In the genomic region with DNA sequence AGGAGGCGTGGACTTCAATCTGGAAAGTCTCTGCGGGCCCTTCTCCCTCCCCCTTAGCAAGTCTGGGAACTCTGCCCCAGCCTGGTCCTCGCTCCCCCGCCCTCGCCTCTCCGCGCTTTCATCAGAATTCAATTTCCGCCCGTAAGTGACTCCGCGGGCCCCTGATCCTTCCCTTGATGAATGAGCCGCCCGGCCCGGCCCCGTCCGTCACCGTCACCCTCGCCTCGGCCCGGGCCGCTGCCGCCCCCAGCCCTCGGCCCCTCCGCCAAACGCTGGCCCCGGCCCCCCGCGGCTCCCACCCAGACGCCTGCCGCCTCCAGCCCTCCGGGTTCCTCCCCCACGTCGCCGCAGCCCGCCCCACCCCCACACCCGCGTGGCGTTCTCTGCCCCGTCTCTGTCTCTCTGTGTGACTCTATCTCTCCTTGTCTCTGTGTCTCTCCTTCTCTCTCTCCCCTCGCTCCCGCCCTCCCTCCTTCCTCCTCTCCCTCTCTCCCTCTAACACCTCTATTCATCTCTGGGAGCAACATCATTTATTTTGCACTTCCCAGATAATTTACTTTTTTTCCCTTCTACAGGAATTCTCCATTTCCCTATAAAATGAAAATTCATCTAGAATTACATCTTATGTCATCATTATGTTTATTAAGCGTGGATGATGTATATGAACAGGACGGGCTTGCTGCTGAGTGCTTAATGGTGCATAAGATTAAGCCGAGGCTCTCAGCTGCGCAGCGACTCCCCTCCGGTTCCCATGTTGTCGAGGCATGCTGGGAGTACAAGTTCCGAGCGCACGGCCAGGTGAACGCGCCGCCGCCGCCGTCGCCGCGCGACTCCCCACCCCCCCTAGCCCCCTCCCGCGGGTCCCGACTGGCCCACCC, we compare ENCODE assay signal across 9 cellular contexts.
DNase-seq lines count a peak whose midpoint lies in the region; TF ChIP-seq lines count a peak whose summit lies in the region.
"Had no signal": no experiment of that assay in that cellular context is flagged by ENCODE, and none has a peak within 500 bp of the region (broad histone marks: within the 10 kb centered on the region; RNA-seq: fewer than 3 reads in every experiment).

No MANE protein-coding gene starts in this region.

- DNase-seq in DMS79 (lab: John Stamatoyannopoulos, UW) (peak; percentile 45), DMS79 treated with DMSO at 0.1 percent for 48 hours (lab: John Stamatoyannopoulos, UW) (no peak), T-helper 9 cell (peak; percentile 7), esophagus muscularis mucosa (ENCODE audit: extremely low spot score) (no peak), OCI-LY7 (ENCODE audit: low spot score) (no peak), putamen (ENCODE audit: low spot score) (no peak), sigmoid colon (no peak)
- peak; percentile 41 for DNase-seq in stimulated activated CD4-positive, alpha-beta T cell treated with anti-CD3 and anti-CD28 coated beads, Interleukin-2, amount 100 ng/mL, for 4 hours (ENCODE audit: low read depth)

- POLR2A ChIA-PET in OCI-LY7 (lab: Charles Lee) = no interaction called here

- H3K27me3 ChIP-seq in esophagus muscularis mucosa (peaks cover 0 to 97% (median 65%) of the 10 kb centered on the region in 4 donors), sigmoid colon (peaks cover 41 to 86% (median 85%) of the 10 kb centered on the region in 3 donors)

- H3K4me2 ChIP-seq in OCI-LY7 (ENCODE audit: low read length) = no peak overlapping the region

- TF ChIP-seq CTCF in esophagus muscularis mucosa (IDR thresholded peaks at IDR 0.05) (no peak), OCI-LY7 (conservative IDR thresholded peaks at IDR 0.05; ENCODE audit: low read length) (no peak), sigmoid colon (IDR thresholded peaks at IDR 0.05) (no peak)

- H3K4me3 ChIP-seq in esophagus muscularis mucosa (peak overlapping the region; percentile 23 to 44 (median 30)), OCI-LY7 (ENCODE audit: low read depth, low read length, poor library complexity, severe bottlenecking) (no peak overlapping the region), sigmoid colon (peak overlapping the region in 2 of 4 donors; percentile 27 to 33)
- H3K4me3 ChIP-seq: lung had no signal

- under 1% methylated on average over 24 of the region's 64 CpGs for WGBS in esophagus muscularis mucosa
- 1 to 2% methylated on average over 64 of the region's 64 CpGs for WGBS in sigmoid colon, 2 donors

- no peaks in the 10 kb centered on the region for H3K9me2 ChIP-seq in OCI-LY7 (ENCODE audit: insufficient read depth, low read length)

- H4K20me1 ChIP-seq in OCI-LY7 (ENCODE audit: insufficient read depth, low read length) = no peaks in the 10 kb centered on the region

- TF ChIP-seq POLR2A in esophagus muscularis mucosa (IDR thresholded peaks at IDR 0.05; ENCODE audit: low read depth) (no peak), sigmoid colon (IDR thresholded peaks at IDR 0.05) (no peak)

- H3K27ac ChIP-seq in esophagus muscularis mucosa (replicated peaks in 1 of 4) (no peak overlapping the region), OCI-LY7 (ENCODE audit: low read depth, low read length, poor library complexity, severe bottlenecking) (no peak overlapping the region), sigmoid colon (no peak overlapping the region)

- H3K9me3 ChIP-seq in esophagus muscularis mucosa (no peaks in the 10 kb centered on the region), OCI-LY7 (ENCODE audit: low read length) (no peaks in the 10 kb centered on the region), sigmoid colon (no peaks in the 10 kb centered on the region)

- H3K4me1 ChIP-seq in esophagus muscularis mucosa (peaks cover 8 to 38% (median 35%) of the 10 kb centered on the region in 4 donors), OCI-LY7 (ENCODE audit: insufficient read depth, low read length, poor library complexity, severe bottlenecking) (no peaks in the 10 kb centered on the region), sigmoid colon (peaks cover 0 to 34% (median 32%) of the 10 kb centered on the region in 4 donors)

- H2AFZ ChIP-seq in OCI-LY7 (ENCODE audit: low read length) = no peak overlapping the region

- intact Hi-C loops in esophagus muscularis mucosa (cut with DNase I) = no loop called here
- intact Hi-C loops in OCI-LY7 (cut with micrococcal nuclease; ENCODE audit: unreplicated experiment) = no loop called here
- intact Hi-C loops in sigmoid colon (cut with DNase I) = no loop called here

- no peaks in the 10 kb centered on the region for H3K36me3 ChIP-seq in esophagus muscularis mucosa
- H3K36me3 ChIP-seq in OCI-LY7 (ENCODE audit: insufficient read depth, low read length) = no peaks in the 10 kb centered on the region
- no peaks in the 10 kb centered on the region for H3K36me3 ChIP-seq in sigmoid colon

- H3K79me2 ChIP-seq in OCI-LY7 (ENCODE audit: insufficient read depth, low read depth, low read length) = no peaks in the 10 kb centered on the region

- no TSS peak for BruUV-seq in OCI-LY7 (replicated peaks; lab: Mats Ljungman, UMichigan)

- CTCF ChIA-PET in OCI-LY7 (lab: Charles Lee; ENCODE audit: unreplicated experiment) = no interaction called here

- no peak for TF ChIP-seq EP300 in esophagus muscularis mucosa (IDR thresholded peaks at IDR 0.05)
- TF ChIP-seq EP300 in sigmoid colon (IDR thresholded peaks at IDR 0.05) = no peak

Comparison
In these comparisons a context has a peak if more than half of its experiments do, and no peak if none do; other contexts are left out.
1. DNase-seq: peak in DMS79 (single experiment), T-helper 9 cell (single experiment) and stimulated activated CD4-positive, alpha-beta T cell treated with anti-CD3 and anti-CD28 coated beads, Interleukin-2, amount 100 ng/mL, for 4 hours (single experiment); none in DMS79 treated with DMSO at 0.1 percent for 48 hours (single experiment), esophagus muscularis mucosa (single experiment), OCI-LY7 (single experiment), putamen (single experiment) and sigmoid colon (single experiment).